In the genomic region with DNA sequence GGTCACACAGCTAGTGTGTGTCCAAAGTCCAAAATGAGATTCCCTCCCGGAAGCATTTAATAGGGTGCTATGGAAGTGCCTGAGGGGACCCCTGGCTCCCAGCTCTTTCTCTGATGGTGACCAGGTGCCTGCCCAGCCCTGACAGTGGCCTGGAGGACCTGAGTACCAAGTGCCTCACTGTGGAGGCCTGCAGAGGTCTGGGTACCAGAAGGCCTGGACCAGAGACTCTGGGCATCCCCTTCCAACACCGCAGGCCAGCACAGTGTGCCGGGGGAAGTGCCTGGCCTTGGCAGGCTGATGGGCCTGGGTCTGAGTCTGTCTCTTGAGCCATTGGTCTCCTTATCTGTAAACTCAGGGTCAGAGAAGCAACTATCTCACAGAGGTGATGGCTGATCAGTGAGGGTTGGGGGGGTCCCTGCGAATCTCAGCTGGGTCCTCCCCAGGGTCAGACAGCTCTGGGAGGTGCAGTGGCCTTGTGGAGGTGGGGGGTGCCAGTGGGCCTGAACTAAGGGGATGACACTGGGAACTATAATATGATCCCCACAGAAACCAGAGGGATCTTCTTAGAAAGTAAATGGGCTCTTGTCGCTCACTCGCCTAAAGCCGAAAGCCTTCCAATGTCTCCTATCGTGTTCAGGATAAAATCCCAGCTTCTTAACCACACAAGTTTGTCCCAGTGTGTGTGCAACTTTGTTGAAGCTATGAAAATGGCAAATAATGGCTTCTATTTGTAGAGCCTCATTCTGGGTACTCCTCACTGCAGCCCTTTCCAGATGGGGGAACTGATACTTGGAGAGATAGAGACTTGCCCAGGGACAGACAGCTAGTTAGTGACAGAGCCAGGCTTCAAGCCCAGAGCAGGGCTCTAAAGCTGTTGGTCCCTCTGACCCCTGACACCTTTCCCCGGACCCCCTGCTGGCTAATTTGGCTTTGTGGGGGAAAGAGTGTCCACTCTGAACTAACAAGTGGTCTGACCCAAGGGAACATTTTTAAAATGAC, we compare ENCODE assay signal across 35 cellular contexts.
"Had no signal": no experiment of that assay in that cellular context is flagged by ENCODE, and none has a peak within 500 bp of the region (broad histone marks: within the 10 kb centered on the region; RNA-seq: fewer than 3 reads in every experiment).

No MANE protein-coding gene starts in this region.

- H3K4me3 Mint-ChIP-seq: activated B cell treated with CpG ODN at 0.5 μM for 24 hours; activated CD4-positive, alpha-beta memory T cell treated with anti-CD3 and anti-CD28 coated beads for 36 hours; activated CD8-positive, alpha-beta memory T cell treated with anti-CD3 and anti-CD28 coated beads, Interleukin-2, amount 10 ng/mL, durations not matched to agents 7 days and 5 days; activated CD8-positive, alpha-beta T cell treated with anti-CD3 and anti-CD28 coated beads, Interleukin-2, amount 10 ng/mL, durations not matched to agents 7 days and 5 days; activated naive CD4-positive, alpha-beta T cell treated with anti-CD3 and anti-CD28 coated beads for 36 hours; activated naive CD4-positive, alpha-beta T cell treated with anti-CD3 and anti-CD28 coated beads, Interleukin-2, amount 50 U/mL, for 24 hours; activated naive CD8-positive, alpha-beta T cell treated with anti-CD3 and anti-CD28 coated beads for 36 hours; activated naive CD8-positive, alpha-beta T cell treated with anti-CD3 and anti-CD28 coated beads, Interleukin-2, amount 50 U/mL, for 24 hours; activated T-helper 1 cell treated with anti-CD3 and anti-CD28 coated beads, Interleukin-12 subunit alpha, Interleukin-12 subunit beta, Interleukin-2, Interleukin-4 antibody, amounts not matched to agents 30 ng/mL and 10 ng/mL and 1 ng/mL, durations not matched to agents 14 hours and 24 hours and 36 hours; effector memory CD8-positive, alpha-beta T cell; T-helper 17 cell; T-helper 2 cell treated with Interferon-gamma antibody and Interleukin-4, amounts not matched to agents 5 μg/mL and 100 μg/mL, for 36 hours had no signal

- H3K27ac Mint-ChIP-seq: activated B cell treated with CpG ODN at 0.5 μM for 24 hours; activated CD4-positive, alpha-beta memory T cell treated with anti-CD3 and anti-CD28 coated beads for 36 hours; activated CD8-positive, alpha-beta memory T cell treated with anti-CD3 and anti-CD28 coated beads, Interleukin-2, amount 10 ng/mL, durations not matched to agents 7 days and 5 days; activated CD8-positive, alpha-beta T cell treated with anti-CD3 and anti-CD28 coated beads, Interleukin-2, amount 10 ng/mL, durations not matched to agents 7 days and 5 days; activated naive CD4-positive, alpha-beta T cell treated with anti-CD3 and anti-CD28 coated beads for 36 hours; activated naive CD4-positive, alpha-beta T cell treated with anti-CD3 and anti-CD28 coated beads, Interleukin-2, amount 50 U/mL, for 24 hours; activated naive CD8-positive, alpha-beta T cell treated with anti-CD3 and anti-CD28 coated beads for 36 hours; activated naive CD8-positive, alpha-beta T cell treated with anti-CD3 and anti-CD28 coated beads, Interleukin-2, amount 50 U/mL, for 24 hours; activated T-helper 1 cell treated with anti-CD3 and anti-CD28 coated beads, Interleukin-12 subunit alpha, Interleukin-12 subunit beta, Interleukin-2, Interleukin-4 antibody, amounts not matched to agents 30 ng/mL and 10 ng/mL and 1 ng/mL, durations not matched to agents 14 hours and 24 hours and 36 hours; activated T-helper 2 cell treated with anti-CD3 and anti-CD28 coated beads, Interferon-gamma antibody, Interleukin-2, Interleukin-4, amounts not matched to agents 10 μg/mL and 5 μg/mL and 100 μg/mL, durations not matched to agents 14 hours and 24 hours and 36 hours; effector memory CD8-positive, alpha-beta T cell; T-helper 17 cell; T-helper 2 cell treated with Interferon-gamma antibody and Interleukin-4, amounts not matched to agents 5 μg/mL and 100 μg/mL, for 36 hours had no signal

- H3K4me3 ChIP-seq: adrenal gland, body of pancreas, esophagus muscularis mucosa, gastrocnemius medialis had no signal

- H3K9me3 Mint-ChIP-seq: activated B cell treated with CpG ODN at 0.5 μM for 24 hours; activated CD4-positive, alpha-beta memory T cell treated with anti-CD3 and anti-CD28 coated beads for 36 hours; activated naive CD4-positive, alpha-beta T cell treated with anti-CD3 and anti-CD28 coated beads for 36 hours; activated naive CD4-positive, alpha-beta T cell treated with anti-CD3 and anti-CD28 coated beads, Interleukin-2, amount 50 U/mL, for 24 hours; activated naive CD8-positive, alpha-beta T cell treated with anti-CD3 and anti-CD28 coated beads for 36 hours; activated naive CD8-positive, alpha-beta T cell treated with anti-CD3 and anti-CD28 coated beads, Interleukin-2, amount 50 U/mL, for 24 hours; activated T-helper 1 cell treated with anti-CD3 and anti-CD28 coated beads, Interleukin-12 subunit alpha, Interleukin-12 subunit beta, Interleukin-2, Interleukin-4 antibody, amounts not matched to agents 30 ng/mL and 10 ng/mL and 1 ng/mL, durations not matched to agents 14 hours and 24 hours and 36 hours; activated T-helper 2 cell treated with anti-CD3 and anti-CD28 coated beads, Interferon-gamma antibody, Interleukin-2, Interleukin-4, amounts not matched to agents 10 μg/mL and 5 μg/mL and 100 μg/mL, durations not matched to agents 14 hours and 24 hours and 36 hours; effector memory CD8-positive, alpha-beta T cell; T-helper 2 cell treated with Interferon-gamma antibody and Interleukin-4, amounts not matched to agents 5 μg/mL and 100 μg/mL, for 36 hours had no signal

- H3K36me3 ChIP-seq: adrenal gland, esophagus muscularis mucosa, gastrocnemius medialis, WERI-Rb-1 had no signal

- H3K27me3 ChIP-seq: adrenal gland, body of pancreas, gastrocnemius medialis had no signal

- H3K27ac ChIP-seq: adrenal gland, body of pancreas, esophagus muscularis mucosa, foreskin keratinocyte, gastrocnemius medialis, WERI-Rb-1 had no signal

- H3K4me1 Mint-ChIP-seq: activated B cell treated with CpG ODN at 0.5 μM for 24 hours; activated CD8-positive, alpha-beta memory T cell treated with anti-CD3 and anti-CD28 coated beads, Interleukin-2, amount 10 ng/mL, durations not matched to agents 7 days and 5 days; activated naive CD4-positive, alpha-beta T cell treated with anti-CD3 and anti-CD28 coated beads, Interleukin-2, amount 50 U/mL, for 24 hours; activated naive CD8-positive, alpha-beta T cell treated with anti-CD3 and anti-CD28 coated beads for 36 hours; activated naive CD8-positive, alpha-beta T cell treated with anti-CD3 and anti-CD28 coated beads, Interleukin-2, amount 50 U/mL, for 24 hours; T-helper 17 cell had no signal

- ATAC-seq: activated CD4-positive, CD25-positive, alpha-beta regulatory T cell treated with anti-CD3 and anti-CD28 coated beads, Interleukin-2, amount 50 U/mL, for 24 hours; activated CD8-positive, alpha-beta memory T cell treated with anti-CD3 and anti-CD28 coated beads, Interleukin-2, amount 10 ng/mL, durations not matched to agents 7 days and 5 days; activated CD8-positive, alpha-beta T cell treated with anti-CD3 and anti-CD28 coated beads, Interleukin-2, amount 10 ng/mL, durations not matched to agents 7 days and 5 days; activated naive CD8-positive, alpha-beta T cell treated with anti-CD3 and anti-CD28 coated beads, Interleukin-2, amount 50 U/mL, for 24 hours; body of pancreas; effector memory CD8-positive, alpha-beta T cell; foreskin keratinocyte; gastrocnemius medialis; T-helper 17 cell had no signal

- FAIRE-seq: colon had no signal

- DNase-seq: activated B cell treated with CpG ODN at 0.5 μM for 24 hours; activated CD4-positive, alpha-beta memory T cell treated with anti-CD3 and anti-CD28 coated beads for 36 hours; activated CD4-positive, alpha-beta T cell treated with anti-CD3 and anti-CD28 coated beads for 48 hours; activated CD8-positive, alpha-beta memory T cell treated with anti-CD3 and anti-CD28 coated beads, Interleukin-2, amount 10 ng/mL, durations not matched to agents 7 days and 5 days; activated CD8-positive, alpha-beta memory T cell treated with anti-CD3 and anti-CD28 coated beads, Interleukin-2, amount 50 U/mL, for 4 hours; activated CD8-positive, alpha-beta T cell treated with anti-CD3 and anti-CD28 coated beads, Interleukin-2, amount 10 ng/mL, durations not matched to agents 7 days and 5 days; activated effector memory CD4-positive, alpha-beta T cell treated with anti-CD3 and anti-CD28 coated beads, Interleukin-2, amount 50 U/mL, for 16 hours; activated naive CD4-positive, alpha-beta T cell treated with anti-CD3 and anti-CD28 coated beads for 36 hours; activated naive CD8-positive, alpha-beta T cell treated with anti-CD3 and anti-CD28 coated beads for 36 hours; activated naive CD8-positive, alpha-beta T cell treated with anti-CD3 and anti-CD28 coated beads, Interleukin-2, amount 50 U/mL, for 24 hours; activated T-cell treated with anti-CD3 and anti-CD28 coated beads, Interleukin-2, amount 50 U/mL, for 1 hour; activated T-cell treated with anti-CD3 and anti-CD28 coated beads, Interleukin-2, amount 50 U/mL, for 48 hours; adrenal gland; amygdala; aorta; body of pancreas; caudate nucleus; cortex of kidney; dermis blood vessel endothelial cell; effector CD4-positive, alpha-beta T cell; effector memory CD8-positive, alpha-beta T cell; erythroblast; foreskin keratinocyte; gastrocnemius medialis; T-helper 1 cell; T-helper 17 cell; T1000; WERI-Rb-1 had no signal

- H3K36me3 Mint-ChIP-seq: activated CD4-positive, alpha-beta memory T cell treated with anti-CD3 and anti-CD28 coated beads for 36 hours; activated CD8-positive, alpha-beta memory T cell treated with anti-CD3 and anti-CD28 coated beads, Interleukin-2, amount 10 ng/mL, durations not matched to agents 7 days and 5 days; activated naive CD4-positive, alpha-beta T cell treated with anti-CD3 and anti-CD28 coated beads, Interleukin-2, amount 50 U/mL, for 24 hours; activated naive CD8-positive, alpha-beta T cell treated with anti-CD3 and anti-CD28 coated beads for 36 hours had no signal

- H3K9me3 ChIP-seq: adrenal gland, body of pancreas, esophagus muscularis mucosa, gastrocnemius medialis had no signal

- H3K27me3 Mint-ChIP-seq: activated B cell treated with CpG ODN at 0.5 μM for 24 hours; activated CD4-positive, alpha-beta memory T cell treated with anti-CD3 and anti-CD28 coated beads for 36 hours; activated CD8-positive, alpha-beta memory T cell treated with anti-CD3 and anti-CD28 coated beads, Interleukin-2, amount 10 ng/mL, durations not matched to agents 7 days and 5 days; activated naive CD4-positive, alpha-beta T cell treated with anti-CD3 and anti-CD28 coated beads, Interleukin-2, amount 50 U/mL, for 24 hours; activated naive CD8-positive, alpha-beta T cell treated with anti-CD3 and anti-CD28 coated beads for 36 hours; activated naive CD8-positive, alpha-beta T cell treated with anti-CD3 and anti-CD28 coated beads, Interleukin-2, amount 50 U/mL, for 24 hours had no signal

- H3K4me1 ChIP-seq: adrenal gland, esophagus muscularis mucosa, foreskin keratinocyte, gastrocnemius medialis had no signal
